Comparison of ENCODE assay signal across 36 cellular contexts in the genomic region with DNA sequence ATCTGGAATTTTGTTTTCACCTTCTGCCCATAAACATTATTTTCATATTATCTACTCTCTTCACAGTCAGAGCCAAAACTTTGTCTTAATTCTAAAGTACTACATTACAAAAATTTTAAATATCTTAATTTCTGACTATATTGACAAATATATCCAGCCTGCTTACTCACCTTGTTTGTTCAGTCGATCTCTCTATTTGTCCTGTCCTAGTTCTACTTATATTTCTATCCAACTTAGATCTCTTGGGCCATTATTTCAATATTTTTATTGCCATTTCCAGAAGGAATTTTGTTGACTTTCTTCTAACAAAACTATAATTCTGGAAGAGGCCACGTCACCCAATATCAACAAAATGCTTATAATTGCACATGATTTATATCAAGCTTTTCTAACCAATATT.
DNase-seq lines count a peak whose midpoint lies in the region; ATAC-seq, FAIRE-seq and TF ChIP-seq lines count a peak whose summit lies in the region.
"Had no signal": no experiment of that assay in that cellular context is flagged by ENCODE, and none has a peak within 500 bp of the region (broad histone marks: within the 10 kb centered on the region; RNA-seq: fewer than 3 reads in every experiment).

No MANE protein-coding gene starts in this region.

- H3K4me3 ChIP-seq in GM23338 (no peak overlapping the region), MM.1S (ENCODE audit: low read length) (no peak overlapping the region), PC-3 (ENCODE audit: low read length) (no peak overlapping the region), H1 (ENCODE audit: extremely low read depth in 1 of 4, insufficient read depth in 2 of 4, low read depth in 3 of 4, low read length in 4 of 4) (no peak overlapping the region)
- H3K4me3 ChIP-seq in naive thymus-derived CD4-positive, alpha-beta T cell (ENCODE audit: low read length): no peak overlapping the region
- H3K4me3 ChIP-seq: A549; BLaER1; BLaER1 treated with 17β-estradiol and CSF1 and Interleukin-3, amounts not matched to agents 10 nM and 100 nM had no signal

- no peaks in the 10 kb centered on the region for H3K4me1 Mint-ChIP-seq in GM23338
- no peaks in the 10 kb centered on the region for H3K4me1 Mint-ChIP-seq in naive thymus-derived CD4-positive, alpha-beta T cell
- H3K4me1 Mint-ChIP-seq in activated CD8-positive, alpha-beta T cell treated with anti-CD3 and anti-CD28 coated beads for 36 hours (ENCODE audit: low read depth): no peaks in the 10 kb centered on the region
- H3K4me1 Mint-ChIP-seq: B cell; CD14-positive monocyte; CD4-positive, alpha-beta memory T cell; CD4-positive, CD25-positive, alpha-beta regulatory T cell; CD8-positive, alpha-beta memory T cell had no signal

- H3K9me3 ChIP-seq in MM.1S (replicated peaks; ENCODE audit: insufficient read depth, low read length): no peaks in the 10 kb centered on the region
- no peaks in the 10 kb centered on the region for H3K9me3 ChIP-seq in PC-3 (ENCODE audit: low read length)
- H3K9me3 ChIP-seq in H1 (ENCODE audit: insufficient read depth in 2 of 2, low read depth in 1 of 2, low read length in 1 of 2): peaks cover 0 to 3% of the 10 kb centered on the region in 2 experiments; a peak in 1 of 4 replicates
- H3K9me3 ChIP-seq in naive thymus-derived CD4-positive, alpha-beta T cell (ENCODE audit: control insufficient read depth in 2 of 3, low read length in 3 of 3): no peaks in the 10 kb centered on the region
- H3K9me3 ChIP-seq: A549; BE2C; BLaER1; BLaER1 treated with 17β-estradiol and CSF1 and Interleukin-3, amounts not matched to agents 10 nM and 100 nM; Caco-2 had no signal

- no peak overlapping the region for H3K27ac Mint-ChIP-seq in GM23338
- no peak overlapping the region for H3K27ac Mint-ChIP-seq in naive thymus-derived CD4-positive, alpha-beta T cell
- H3K27ac Mint-ChIP-seq in activated CD8-positive, alpha-beta T cell treated with anti-CD3 and anti-CD28 coated beads for 36 hours: no peak overlapping the region
- H3K27ac Mint-ChIP-seq: B cell; CD14-positive monocyte; CD4-positive, alpha-beta memory T cell; CD4-positive, alpha-beta T cell; CD4-positive, CD25-positive, alpha-beta regulatory T cell; CD8-positive, alpha-beta memory T cell; CD8-positive, alpha-beta T cell had no signal

- H3K79me1 ChIP-seq in H1 (ENCODE audit: low read depth, low read length): no peaks in the 10 kb centered on the region

- H4K91ac ChIP-seq in H1 (replicated peaks; ENCODE audit: insufficient read length, low read length): no peak overlapping the region

- no peaks in the 10 kb centered on the region for H3K23me2 ChIP-seq in H1 (ENCODE audit: low read depth, low read length)

- H4K5ac ChIP-seq in H1 (ENCODE audit: insufficient read length, low read depth, low read length): no peak overlapping the region

- H2BK15ac ChIP-seq in H1 (ENCODE audit: low read length): no peak overlapping the region

- no peak overlapping the region for H2BK20ac ChIP-seq in H1 (ENCODE audit: low read length)

- no peaks in the 10 kb centered on the region for H3K79me2 ChIP-seq in GM23338 (replicated peaks; ENCODE audit: insufficient read depth)
- H3K79me2 ChIP-seq in MM.1S (ENCODE audit: low read length): no peaks in the 10 kb centered on the region
- H3K79me2 ChIP-seq in PC-3 (ENCODE audit: low read length): no peaks in the 10 kb centered on the region
- H3K79me2 ChIP-seq in H1 (ENCODE audit: control insufficient read depth in 1 of 2, insufficient read depth in 2 of 2, low read length in 2 of 2): no peaks in the 10 kb centered on the region

- no peak overlapping the region for H2BK5ac ChIP-seq in H1 (ENCODE audit: low read depth, low read length)

- H4K20me1 ChIP-seq in GM23338 (replicated peaks; ENCODE audit: insufficient read depth): no peaks in the 10 kb centered on the region
- no peaks in the 10 kb centered on the region for H4K20me1 ChIP-seq in MM.1S (ENCODE audit: insufficient read depth, low read length)
- no peaks in the 10 kb centered on the region for H4K20me1 ChIP-seq in PC-3 (ENCODE audit: low read length)
- no peaks in the 10 kb centered on the region for H4K20me1 ChIP-seq in H1 (replicated peaks in 1 of 2; ENCODE audit: control insufficient read depth in 1 of 2, insufficient read depth in 2 of 2, low read length in 2 of 2)
- H4K20me1 ChIP-seq: BLaER1; BLaER1 treated with 17β-estradiol and CSF1 and Interleukin-3, amounts not matched to agents 10 nM and 100 nM had no signal

- no peaks in the 10 kb centered on the region for H3K27me3 Mint-ChIP-seq in GM23338 (ENCODE audit: insufficient read depth, low read depth, poor library complexity)
- H3K27me3 Mint-ChIP-seq in naive thymus-derived CD4-positive, alpha-beta T cell: no peaks in the 10 kb centered on the region
- H3K27me3 Mint-ChIP-seq in activated CD8-positive, alpha-beta T cell treated with anti-CD3 and anti-CD28 coated beads for 36 hours: no peaks in the 10 kb centered on the region
- H3K27me3 Mint-ChIP-seq: B cell; CD4-positive, alpha-beta memory T cell; CD4-positive, alpha-beta T cell; CD4-positive, CD25-positive, alpha-beta regulatory T cell; CD8-positive, alpha-beta memory T cell had no signal

- BruUV-seq in PC-3 (replicated peaks; lab: Mats Ljungman, UMichigan): no TSS peak

- no peak overlapping the region for H3K14ac ChIP-seq in H1 (ENCODE audit: insufficient read length)

- no peak overlapping the region for H3K4me2 ChIP-seq in GM23338
- H3K4me2 ChIP-seq in MM.1S (ENCODE audit: low read depth, low read length): no peak overlapping the region
- H3K4me2 ChIP-seq in PC-3 (ENCODE audit: low read length): 0 out of 2 replicates have a peak overlapping the region, but pooled peaks have one; percentile 1
- H3K4me2 ChIP-seq in H1 (ENCODE audit: insufficient read depth in 1 of 2, low read depth in 2 of 2, low read length in 2 of 2): no peak overlapping the region
- H3K4me2 ChIP-seq: A549; BLaER1; BLaER1 treated with 17β-estradiol and CSF1 and Interleukin-3, amounts not matched to agents 10 nM and 100 nM had no signal

- H3K18ac ChIP-seq in H1 (ENCODE audit: extremely low read depth, low read length): no peak overlapping the region

- DNase-seq in GM23338 (ENCODE audit: low spot score) (no peak), MM.1S (no peak), PC-3 (peak; percentile 57), H1 (ENCODE audit: low read depth in 1 of 2, low spot score in 2 of 2) (no peak), HT-29 (ENCODE audit: low spot score) (no peak)
- no peak for DNase-seq in naive thymus-derived CD4-positive, alpha-beta T cell
- DNase-seq in activated CD8-positive, alpha-beta T cell treated with anti-CD3 and anti-CD28 coated beads for 36 hours: no peak
- DNase-seq in activated CD4-positive, alpha-beta T cell treated with anti-CD3 and anti-CD28 coated beads, Interleukin-2, amount 50 U/mL, for 1 hour: no peak
- DNase-seq: 8988T; ACHN; AML-193; BE2C; C1 segment of cervical spinal cord; Caco-2; Calu3; CD4-positive, alpha-beta memory T cell; CD4-positive, alpha-beta T cell; CD4-positive, CD25-positive, alpha-beta regulatory T cell; CD8-positive, alpha-beta memory T cell; CD8-positive, alpha-beta T cell; COR-L47; DMS 273 treated with DMSO at 0.1 percent for 48 hours; DMS153; DMS53; DMS79; DMS79 treated with DMSO at 0.1 percent for 48 hours; DND-41; EL had no signal

- no peak for TF ChIP-seq CTCF in GM23338 (conservative IDR thresholded peaks at IDR 0.05; ENCODE audit: low read depth in 2 of 2)
- TF ChIP-seq CTCF in MM.1S (IDR thresholded peaks at IDR 0.05; ENCODE audit: low read length): no peak
- TF ChIP-seq CTCF in PC-3 (conservative IDR thresholded peaks at IDR 0.05; ENCODE audit: low read depth, low read length): no peak
- TF ChIP-seq CTCF in H1 (IDR thresholded peaks at IDR 0.05; ENCODE audit: control extremely low read depth in 1 of 3, insufficient read depth in 1 of 3, low read depth in 1 of 3, low read length in 3 of 3): no peak
- TF ChIP-seq CTCF in activated CD8-positive, alpha-beta T cell treated with anti-CD3 and anti-CD28 coated beads for 36 hours (IDR thresholded peaks at IDR 0.05): no peak

- no peak overlapping the region for H3K27ac ChIP-seq in GM23338 (ENCODE audit: low read depth)
- H3K27ac ChIP-seq in MM.1S (ENCODE audit: low read length): no peak overlapping the region
- no peak overlapping the region for H3K27ac ChIP-seq in PC-3 (ENCODE audit: low read length)
- H3K27ac ChIP-seq in H1 (ENCODE audit: low read depth, low read length): no peak overlapping the region
- no peak overlapping the region for H3K27ac ChIP-seq in naive thymus-derived CD4-positive, alpha-beta T cell (ENCODE audit: low read depth, low read length)
- H3K27ac ChIP-seq: 22Rv1; A549; BLaER1; BLaER1 treated with 17β-estradiol and CSF1 and Interleukin-3, amounts not matched to agents 10 nM and 100 nM; C4-2B had no signal

- H3F3A ChIP-seq in GM23338 (replicated peaks; ENCODE audit: low read depth): no peaks in the 10 kb centered on the region
- no peaks in the 10 kb centered on the region for H3F3A ChIP-seq in MM.1S (ENCODE audit: insufficient read depth, low read length)
- H3F3A ChIP-seq in PC-3 (ENCODE audit: low read length, unreplicated experiment): no peaks in the 10 kb centered on the region

- 0 out of 2 replicates have a peak, but pooled peaks cover 3% of the 10 kb centered on the region for H3K9me2 ChIP-seq in GM23338 (ENCODE audit: insufficient read depth)
- H3K9me2 ChIP-seq in MM.1S (replicated peaks; ENCODE audit: insufficient read depth, low read length): no peaks in the 10 kb centered on the region
- H3K9me2 ChIP-seq in PC-3 (replicated peaks; ENCODE audit: low read length): no peaks in the 10 kb centered on the region

- intact Hi-C loops in PC-3 (cut with micrococcal nuclease): loop anchor here (1.0 kb wide), 1 partner anchor 129 kb away; no protein-coding TSS in a partner anchor
- intact Hi-C loops in naive thymus-derived CD4-positive, alpha-beta T cell (cut with micrococcal nuclease): no loop called here
- intact Hi-C loops in activated CD8-positive, alpha-beta T cell treated with anti-CD3 and anti-CD28 coated beads for 36 hours (cut with micrococcal nuclease): no loop called here

- no peaks in the 10 kb centered on the region for H3K27me3 ChIP-seq in GM23338 (ENCODE audit: insufficient read depth)
- no peaks in the 10 kb centered on the region for H3K27me3 ChIP-seq in MM.1S (replicated peaks; ENCODE audit: insufficient read depth, low read length)
- H3K27me3 ChIP-seq in PC-3 (ENCODE audit: low read length): no peaks in the 10 kb centered on the region
- H3K27me3 ChIP-seq in H1 (replicated peaks in 1 of 4; ENCODE audit: control insufficient read depth in 3 of 4, extremely low read depth in 1 of 4, insufficient read depth in 3 of 4, low read length in 3 of 4): no peaks in the 10 kb centered on the region
- no peaks in the 10 kb centered on the region for H3K27me3 ChIP-seq in naive thymus-derived CD4-positive, alpha-beta T cell (ENCODE audit: control insufficient read depth in 2 of 2, insufficient read depth in 2 of 2, low read length in 2 of 2)
- H3K27me3 ChIP-seq: BE2C; BLaER1; BLaER1 treated with 17β-estradiol and CSF1 and Interleukin-3, amounts not matched to agents 10 nM and 100 nM had no signal

- 94% methylated on average over 2 of the region's 2 CpGs; no CpG with 5 or more reads in 1 of the 2 experiments for WGBS in H1 (ENCODE audit: extremely low coverage in 1 of 2, insufficient coverage in 1 of 2, insufficient read length in 1 of 2, insufficient replicate concordance in 2 of 2, low coverage in 1 of 2, low lambda C conversion rate in 2 of 2, missing lambda C conversion rate in 1 of 2), 2 experiments

- no peak overlapping the region for H3K4ac ChIP-seq in H1 (replicated peaks; ENCODE audit: insufficient read length, low read depth, low read length)

- no peak overlapping the region for H3K4me3 Mint-ChIP-seq in GM23338
- H3K4me3 Mint-ChIP-seq in naive thymus-derived CD4-positive, alpha-beta T cell: no peak overlapping the region
- no peak overlapping the region for H3K4me3 Mint-ChIP-seq in activated CD8-positive, alpha-beta T cell treated with anti-CD3 and anti-CD28 coated beads for 36 hours
- H3K4me3 Mint-ChIP-seq: B cell; CD14-positive monocyte; CD4-positive, alpha-beta memory T cell; CD4-positive, alpha-beta T cell; CD4-positive, CD25-positive, alpha-beta regulatory T cell; CD8-positive, alpha-beta memory T cell; CD8-positive, alpha-beta T cell had no signal

- no peak overlapping the region for H3K23ac ChIP-seq in H1 (ENCODE audit: insufficient read length)

- H2AK5ac ChIP-seq in H1 (ENCODE audit: low read depth, low read length): no peak overlapping the region

- CTCF ChIA-PET in PC-3 (lab: Charles Lee): no interaction called here
- CTCF ChIA-PET in H1 (lab: Charles Lee; ENCODE audit: partially characterized antibody): no interaction called here
- CTCF ChIA-PET in naive thymus-derived CD4-positive, alpha-beta T cell (lab: Charles Lee): no interaction called here
- CTCF ChIA-PET in activated CD8-positive, alpha-beta T cell treated with anti-CD3 and anti-CD28 coated beads for 36 hours (lab: Charles Lee): no interaction called here

- no peak overlapping the region for H3K56ac ChIP-seq in H1 (replicated peaks; ENCODE audit: insufficient read length, low read depth, low read length)

- no peak for ATAC-seq in GM23338
- peak; percentile 97 for ATAC-seq in PC-3
- ATAC-seq in naive thymus-derived CD4-positive, alpha-beta T cell: no peak
- ATAC-seq in activated CD8-positive, alpha-beta T cell treated with anti-CD3 and anti-CD28 coated beads for 36 hours: no peak
- ATAC-seq: A549; CD8-positive, alpha-beta T cell had no signal

- H2BK12ac ChIP-seq in H1 (ENCODE audit: low read depth, low read length): no peak overlapping the region

- H3K36me3 Mint-ChIP-seq in GM23338 (ENCODE audit: low read depth): peaks cover 4% of the 10 kb centered on the region; the same call in 2 of the 3 replicates
- H3K36me3 Mint-ChIP-seq in naive thymus-derived CD4-positive, alpha-beta T cell: no peaks in the 10 kb centered on the region
- no peaks in the 10 kb centered on the region for H3K36me3 Mint-ChIP-seq in activated CD8-positive, alpha-beta T cell treated with anti-CD3 and anti-CD28 coated beads for 36 hours (ENCODE audit: low read depth)
- H3K36me3 Mint-ChIP-seq: CD14-positive monocyte; CD4-positive, alpha-beta memory T cell; CD4-positive, CD25-positive, alpha-beta regulatory T cell; CD8-positive, alpha-beta memory T cell; CD8-positive, alpha-beta T cell had no signal

- no peak for TF ChIP-seq POLR2A in H1 (IDR thresholded peaks at IDR 0.05; ENCODE audit: control extremely low read depth in 1 of 2, low read depth in 2 of 2, low read length in 2 of 2)

- H3K9me3 Mint-ChIP-seq in GM23338: no peaks in the 10 kb centered on the region; the same call in 2 of the 3 replicates
- H3K9me3 Mint-ChIP-seq in naive thymus-derived CD4-positive, alpha-beta T cell: peaks cover 0 to 23% (median 5%) of the 10 kb centered on the region in 11 donors
- H3K9me3 Mint-ChIP-seq in activated CD8-positive, alpha-beta T cell treated with anti-CD3 and anti-CD28 coated beads for 36 hours: peaks cover 10% of the 10 kb centered on the region

- no peak for TF ChIP-seq EP300 in H1 (IDR thresholded peaks at IDR 0.05; ENCODE audit: borderline replicate concordance in 1 of 2, low read depth in 2 of 2, low read length in 2 of 2)

- TF ChIP-seq RAD21 in H1 (IDR thresholded peaks at IDR 0.05 in 1 of 2, conservative IDR thresholded peaks at IDR 0.05 in 1 of 2; ENCODE audit: low read depth in 2 of 2, low read length in 2 of 2): no peak

- FAIRE-seq in H1 (lab: Jason Lieb, UNC): no peak
- FAIRE-seq: A549, D721Med had no signal

- H2BK120ac ChIP-seq in H1 (replicated peaks; ENCODE audit: low read depth, low read length): no peak overlapping the region

- no peak overlapping the region for H4K8ac ChIP-seq in H1 (ENCODE audit: extremely low read depth, insufficient read depth, low read length)

- H3K4me1 ChIP-seq in GM23338 (ENCODE audit: insufficient read depth) (no peaks in the 10 kb centered on the region), MM.1S (ENCODE audit: low read length) (no peaks in the 10 kb centered on the region), PC-3 (ENCODE audit: insufficient read depth, low read length) (peaks cover 4% of the 10 kb centered on the region; the same call in 1 of the 2 replicates), H1 (replicated peaks in 1 of 4; ENCODE audit: control insufficient read depth in 3 of 4, insufficient read depth in 4 of 4, low read length in 3 of 4) (no peaks in the 10 kb centered on the region)
- H3K4me1 ChIP-seq in naive thymus-derived CD4-positive, alpha-beta T cell (ENCODE audit: control insufficient read depth in 2 of 2, insufficient read depth in 2 of 2, low read length in 2 of 2): no peaks in the 10 kb centered on the region
- H3K4me1 ChIP-seq: A549; BE2C; BLaER1; BLaER1 treated with 17β-estradiol and CSF1 and Interleukin-3, amounts not matched to agents 10 nM and 100 nM; Caco-2 had no signal

- POLR2A ChIA-PET in PC-3 (lab: Charles Lee; ENCODE audit: unreplicated experiment): no interaction called here
- POLR2A ChIA-PET in H1 (lab: Charles Lee; ENCODE audit: partially characterized antibody): no interaction called here
- POLR2A ChIA-PET in naive thymus-derived CD4-positive, alpha-beta T cell (lab: Charles Lee): no interaction called here
- POLR2A ChIA-PET in activated CD8-positive, alpha-beta T cell treated with anti-CD3 and anti-CD28 coated beads for 36 hours (lab: Charles Lee): no interaction called here

- no peak overlapping the region for H3K9ac ChIP-seq in MM.1S (ENCODE audit: low read length)
- no peak overlapping the region for H3K9ac ChIP-seq in PC-3 (ENCODE audit: low read length)
- no peak overlapping the region for H3K9ac ChIP-seq in H1 (replicated peaks in 1 of 4; ENCODE audit: extremely low read depth in 1 of 4, low read depth in 3 of 4, low read length in 3 of 4)
- H3K9ac ChIP-seq: BLaER1; BLaER1 treated with 17β-estradiol and CSF1 and Interleukin-3, amounts not matched to agents 10 nM and 100 nM had no signal

- H2AFZ ChIP-seq in GM23338 (0 out of 2 replicates have a peak overlapping the region, but pooled peaks have one; percentile 64), MM.1S (ENCODE audit: low read length) (0 out of 2 replicates have a peak overlapping the region, but pooled peaks have one; percentile 9), PC-3 (ENCODE audit: low read length) (no peak overlapping the region), H1 (ENCODE audit: low read length) (0 out of 2 replicates have a peak overlapping the region, but pooled peaks have one; percentile 4)

- H3K36me3 ChIP-seq in GM23338 (ENCODE audit: insufficient read depth): no peaks in the 10 kb centered on the region
- H3K36me3 ChIP-seq in MM.1S (replicated peaks; ENCODE audit: insufficient read depth, low read length): no peaks in the 10 kb centered on the region
- H3K36me3 ChIP-seq in PC-3 (ENCODE audit: low read depth, low read length): no peaks in the 10 kb centered on the region
- H3K36me3 ChIP-seq in H1 (ENCODE audit: control insufficient read depth in 2 of 4, insufficient read depth in 4 of 4, low read length in 3 of 4): no peaks in the 10 kb centered on the region
- no peaks in the 10 kb centered on the region for H3K36me3 ChIP-seq in naive thymus-derived CD4-positive, alpha-beta T cell (ENCODE audit: control insufficient read depth in 2 of 3, insufficient read depth in 3 of 3, low read length in 3 of 3)
- H3K36me3 ChIP-seq: BE2C; BLaER1; BLaER1 treated with 17β-estradiol and CSF1 and Interleukin-3, amounts not matched to agents 10 nM and 100 nM had no signal
